Comparison of ENCODE assay signal across 8 cellular contexts in genomic region chrX:45758319-45758718, GRCh38.
A peak's percentile ranks its signal among the peaks of the same experiment; 100 is the strongest.
DNase-seq lines count a peak whose midpoint lies in the region; ATAC-seq lines count a peak whose summit lies in the region.

No MANE protein-coding gene starts in this region.

- peak overlapping the region; percentile 87 for H3K4me3 Mint-ChIP-seq in T-helper 17 cell

- H3K27me3 Mint-ChIP-seq in T-helper 17 cell: no peaks in the 10 kb centered on the region

- H3K27ac Mint-ChIP-seq in T-helper 17 cell: peak overlapping the region; percentile 95

- no peaks in the 10 kb centered on the region for H3K36me3 Mint-ChIP-seq in T-helper 17 cell (ENCODE audit: low read depth)

- ATAC-seq in HG03139 (IDR thresholded peaks at IDR 0.05; ENCODE audit: unreplicated experiment): peak; percentile 34
- peak; percentile 22 for ATAC-seq in T-helper 17 cell

- peak; percentile 75 for DNase-seq in activated CD8-positive, alpha-beta memory T cell treated with anti-CD3 and anti-CD28 coated beads for 24 hours
- DNase-seq in activated CD8-positive, alpha-beta memory T cell treated with anti-CD3 and anti-CD28 coated beads, Interleukin-2, amount 50 U/mL, for 48 hours: no peak
- DNase-seq in T-helper 17 cell (peak in 1 of 3 donors; percentile 22), dermis blood vessel endothelial cell (peak; percentile 86), DMS79 treated with DMSO at 0.1 percent for 48 hours (lab: John Stamatoyannopoulos, UW) (no peak), NCI-H1417 (lab: John Stamatoyannopoulos, UW) (no peak)
- peak; percentile 26 for DNase-seq in stimulated activated CD4-positive, alpha-beta T cell treated with anti-CD3 and anti-CD28 coated beads, Interleukin-4, amount 100 ng/mL, for 1 hour

- H3K9me3 ChIP-seq in T-helper 17 cell (ENCODE audit: control insufficient read depth, low read length, poor library complexity, severe bottlenecking): no peaks in the 10 kb centered on the region

- peaks cover 30% of the 10 kb centered on the region for H3K4me1 Mint-ChIP-seq in T-helper 17 cell

Comparison
In these comparisons a context has a peak if more than half of its experiments do, and no peak if none do; other contexts are left out.
1. DNase-seq: peak in activated CD8-positive, alpha-beta memory T cell treated with anti-CD3 and anti-CD28 coated beads for 24 hours (single experiment), dermis blood vessel endothelial cell (single experiment) and stimulated activated CD4-positive, alpha-beta T cell treated with anti-CD3 and anti-CD28 coated beads, Interleukin-4, amount 100 ng/mL, for 1 hour (single experiment); none in activated CD8-positive, alpha-beta memory T cell treated with anti-CD3 and anti-CD28 coated beads, Interleukin-2, amount 50 U/mL, for 48 hours (single experiment), DMS79 treated with DMSO at 0.1 percent for 48 hours (single experiment) and NCI-H1417 (0 of 3).